ENCODE assay signal across 12 cellular contexts in the genomic region with DNA sequence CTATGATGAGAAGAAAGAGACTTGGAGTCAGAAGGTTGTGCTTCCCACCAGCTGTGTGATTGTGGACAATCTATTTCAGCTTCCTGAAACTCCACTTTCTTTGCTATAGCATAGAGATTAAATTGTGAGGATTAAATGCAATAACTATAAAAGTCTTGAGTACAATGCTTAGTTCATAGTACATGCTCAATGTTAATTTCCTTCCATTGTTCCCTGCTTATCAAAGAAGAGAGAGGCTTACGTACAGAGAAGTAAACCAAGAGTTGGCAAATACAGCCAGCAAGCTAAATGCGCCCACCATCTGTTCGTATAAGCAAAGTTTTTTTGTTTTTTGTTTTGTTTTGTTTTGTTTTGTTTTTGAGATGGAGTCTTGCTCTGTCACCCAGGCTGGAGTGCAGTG.
DNase-seq lines count a peak whose midpoint lies in the region; FAIRE-seq and TF ChIP-seq lines count a peak whose summit lies in the region.
"Had no signal": no experiment of that assay in that cellular context is flagged by ENCODE, and none has a peak within 500 bp of the region (broad histone marks: within the 10 kb centered on the region; RNA-seq: fewer than 3 reads in every experiment).

No MANE protein-coding gene starts in this region.

- DNase-seq in dermis blood vessel endothelial cell: peak; percentile 41
- DNase-seq in endothelial cell of umbilical vein (ENCODE audit: low read depth, low spot score): peak; percentile 41
- no peak for DNase-seq in mesothelial cell of epicardium (ENCODE audit: low spot score in 2 of 2, unreplicated experiment in 2 of 2)
- DNase-seq in spleen: no peak
- no peak for DNase-seq in T1000 (lab: John Stamatoyannopoulos, UW)
- DNase-seq in HPDE6-E6E7 (ENCODE audit: extremely low spot score): no peak
- DNase-seq: CD4-positive, alpha-beta memory T cell; DMS79 treated with DMSO at 0.1 percent for 48 hours; GF-D8 had no signal

- no peak overlapping the region for H3K4me2 ChIP-seq in endothelial cell of umbilical vein (ENCODE audit: insufficient read depth, low read length)
- H3K4me2 ChIP-seq: GM23338 had no signal

- no peak overlapping the region for H3K4me3 Mint-ChIP-seq in mesothelial cell of epicardium
- H3K4me3 Mint-ChIP-seq: CD4-positive, alpha-beta memory T cell; GM23338; H9 had no signal

- no TSS peak for BruUV-seq in endothelial cell of umbilical vein (replicated peaks; lab: Mats Ljungman, UMichigan)

- H3K79me2 ChIP-seq in endothelial cell of umbilical vein (ENCODE audit: control insufficient read depth, insufficient read depth, low read length): no peaks in the 10 kb centered on the region

- H3K27me3 ChIP-seq in endothelial cell of umbilical vein (ENCODE audit: control insufficient read depth in 2 of 2, insufficient read depth in 2 of 2, low read length in 2 of 2) (no peaks in the 10 kb centered on the region), spleen (replicated peaks in 1 of 7) (no peaks in the 10 kb centered on the region)

- no peak overlapping the region for H3K4me3 ChIP-seq in endothelial cell of umbilical vein (replicated peaks in 1 of 3; ENCODE audit: insufficient read depth in 1 of 3, low read depth in 1 of 3, low read length in 3 of 3)
- H3K4me3 ChIP-seq in spleen: no peak overlapping the region
- H3K4me3 ChIP-seq: GM23338 had no signal

- POLR2A ChIA-PET in endothelial cell of umbilical vein (lab: Charles Lee): interaction anchor here (1.5 kb wide), 1 partner anchor 483 kb away, joined by 3 read pairs; no protein-coding TSS in a partner anchor

- peaks cover 30% of the 10 kb centered on the region for H3K27me3 Mint-ChIP-seq in mesothelial cell of epicardium (ENCODE audit: low read depth)

- dilution Hi-C loops in endothelial cell of umbilical vein (cut with MboI; ENCODE audit: extremely low pct_ligation_motif_present, low sequenced_read_pairs): no loop called here

- no peak for TF ChIP-seq POLR2A in endothelial cell of umbilical vein (IDR thresholded peaks at IDR 0.05; ENCODE audit: low read depth, low read length)
- TF ChIP-seq POLR2A in spleen (IDR thresholded peaks at IDR 0.05): no peak

- H3K36me3 ChIP-seq in endothelial cell of umbilical vein (ENCODE audit: control insufficient read depth in 2 of 2, extremely low read depth in 1 of 2, insufficient read depth in 2 of 2, low read length in 2 of 2) (no peaks in the 10 kb centered on the region), spleen (no peaks in the 10 kb centered on the region)

- peaks cover 28% of the 10 kb centered on the region for H3K4me1 Mint-ChIP-seq in mesothelial cell of epicardium
- H3K4me1 Mint-ChIP-seq: CD4-positive, alpha-beta memory T cell; GM23338; H9 had no signal

- no peaks in the 10 kb centered on the region for H4K20me1 ChIP-seq in endothelial cell of umbilical vein (replicated peaks; ENCODE audit: control insufficient read depth, extremely low read depth, insufficient read depth, low read length)

- H3K27ac ChIP-seq in endothelial cell of umbilical vein (ENCODE audit: insufficient read depth, low read depth, low read length) (no peak overlapping the region), spleen (no peak overlapping the region)

- peak; percentile 43 for FAIRE-seq in endothelial cell of umbilical vein (lab: Jason Lieb, UNC)
- FAIRE-seq: GM12891 had no signal

- 83 to 89% (median 85%) methylated on average over 3 of the region's 3 CpGs for WGBS in spleen, 5 donors

- H2AFZ ChIP-seq in endothelial cell of umbilical vein (ENCODE audit: low read depth, low read length): no peak overlapping the region
- H2AFZ ChIP-seq: GM23338 had no signal

- H3K36me3 Mint-ChIP-seq in mesothelial cell of epicardium: no peaks in the 10 kb centered on the region
- H3K36me3 Mint-ChIP-seq: CD4-positive, alpha-beta memory T cell had no signal

- no peaks in the 10 kb centered on the region for H3K9me3 ChIP-seq in endothelial cell of umbilical vein (replicated peaks; ENCODE audit: control insufficient read depth, insufficient read depth, low read length)
- H3K9me3 ChIP-seq in spleen: no peaks in the 10 kb centered on the region

- peak overlapping the region; percentile 25 for H3K27ac Mint-ChIP-seq in mesothelial cell of epicardium
- H3K27ac Mint-ChIP-seq: CD4-positive, alpha-beta memory T cell; GM23338; H9 had no signal

- H3K9me1 ChIP-seq in endothelial cell of umbilical vein (replicated peaks; ENCODE audit: control insufficient read depth, extremely low read depth, insufficient read depth, low read length): no peaks in the 10 kb centered on the region

- peaks cover 5% of the 10 kb centered on the region for H3K9me3 Mint-ChIP-seq in mesothelial cell of epicardium

- CTCF ChIA-PET in endothelial cell of umbilical vein (lab: Charles Lee): interaction anchor here (0.8 to 5.2 kb wide), 31 partner anchors 11 to 1089 kb away, joined by 3 to 149 read pairs (median 4); no protein-coding TSS in a partner anchor

- TF ChIP-seq CTCF in endothelial cell of umbilical vein (IDR thresholded peaks at IDR 0.05; ENCODE audit: extremely low read depth in 1 of 2, insufficient read depth in 1 of 2, low read depth in 1 of 2, low read length in 2 of 2): no peak
- TF ChIP-seq CTCF in mesothelial cell of epicardium (IDR thresholded peaks at IDR 0.05; ENCODE audit: unreplicated experiment): no peak
- TF ChIP-seq CTCF in spleen (IDR thresholded peaks at IDR 0.05 in 8 of 11, conservative IDR thresholded peaks at IDR 0.05 in 3 of 11): no peak

- intact Hi-C loops in endothelial cell of umbilical vein (cut with micrococcal nuclease) (loop anchor here (2.0 to 10.0 kb wide), 5 partner anchors 142 to 294 kb away; no protein-coding TSS in a partner anchor), spleen (cut with DNase I; ENCODE audit: low total_unique reads) (no loop called here)

- H3K9ac ChIP-seq in endothelial cell of umbilical vein (replicated peaks; ENCODE audit: extremely low read depth, insufficient read depth, low read length): no peak overlapping the region

- H3K4me1 ChIP-seq in endothelial cell of umbilical vein (ENCODE audit: control insufficient read depth, extremely low read depth, insufficient read depth, low read length) (peaks cover 13% of the 10 kb centered on the region), spleen (peaks cover 0 to 9% (median 0%) of the 10 kb centered on the region in 6 donors)

TF ChIP-seq in endothelial cell of umbilical vein, 7 proteins besides CTCF, POLR2A, EP300 and RAD21:
- TF ChIP-seq POLR2AphosphoS5 (IDR thresholded peaks at IDR 0.05; ENCODE audit: insufficient read depth, low read depth, low read length): no peak
- TF ChIP-seq EZH2 (IDR thresholded peaks at IDR 0.05; ENCODE audit: borderline replicate concordance, low read depth, low read length, severe bottlenecking): no peak
- TF ChIP-seq MYC (IDR thresholded peaks at IDR 0.05; ENCODE audit: low read depth, low read length): no peak
- TF ChIP-seq FOS (IDR thresholded peaks at IDR 0.05; ENCODE audit: borderline replicate concordance, insufficient read depth, low read length): no peak
- TF ChIP-seq JUN (IDR thresholded peaks at IDR 0.05; ENCODE audit: borderline replicate concordance, insufficient read depth, insufficient read length, low read depth): no peak
- TF ChIP-seq, protein P1, sequence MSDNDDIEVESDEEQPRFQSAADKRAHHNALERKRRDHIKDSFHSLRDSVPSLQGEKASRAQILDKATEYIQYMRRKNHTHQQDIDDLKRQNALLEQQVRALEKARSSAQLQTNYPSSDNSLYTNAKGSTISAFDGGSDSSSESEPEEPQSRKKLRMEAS (IDR thresholded peaks at IDR 0.05; ENCODE audit: insufficient read depth, insufficient read length): no peak
- TF ChIP-seq GATA2 (IDR thresholded peaks at IDR 0.05; ENCODE audit: insufficient read depth, insufficient read length, low read depth, low read length): no peak

Comparison
In these comparisons a context has a peak if more than half of its experiments do, and no peak if none do; other contexts are left out.
1. DNase-seq: peak in dermis blood vessel endothelial cell (single experiment) and endothelial cell of umbilical vein (single experiment); none in mesothelial cell of epicardium (0 of 2), spleen (single experiment), T1000 (single experiment) and HPDE6-E6E7 (single experiment).